17 cellular contexts compared by ENCODE assay signal in genomic region chr22:30340911-30341685, GRCh38. TPM values are rescaled to one million over a fixed set of nuclear protein-coding genes. Genes with fewer than 3 reads are reported as not detected.
A peak's percentile ranks its signal among the peaks of the same experiment; 100 is the strongest.
DNase-seq lines count a peak whose midpoint lies in the region; ATAC-seq and TF ChIP-seq lines count a peak whose summit lies in the region.
"Had no signal": no experiment of that assay in that cellular context is flagged by ENCODE, and none has a peak within 500 bp of the region (broad histone marks: within the 10 kb centered on the region; RNA-seq: fewer than 3 reads in every experiment).

No MANE protein-coding gene starts in this region.

- ATAC-seq in thoracic aorta (ENCODE audit: insufficient number of reproducible peaks, low FRiP score, low read depth) (peak; percentile 56), GM18498 (IDR thresholded peaks at IDR 0.05; ENCODE audit: unreplicated experiment) (no peak)
- ATAC-seq: A549; activated CD4-positive, alpha-beta T cell treated with anti-CD3 and anti-CD28 coated beads for 36 hours had no signal

- peaks cover 26% of the 10 kb centered on the region for H3K4me1 Mint-ChIP-seq in activated CD4-positive, alpha-beta memory T cell treated with anti-CD3 and anti-CD28 coated beads for 36 hours (ENCODE audit: low read depth)
- H3K4me1 Mint-ChIP-seq in activated CD4-positive, alpha-beta memory T cell treated with anti-CD3 and anti-CD28 coated beads, Interleukin-2, amount 10 ng/mL, durations not matched to agents 7 days and 5 days, result peaks cover 24% of the 10 kb centered on the region

- H3K27me3 ChIP-seq in thoracic aorta (replicated peaks; ENCODE audit: insufficient read depth) (no peaks in the 10 kb centered on the region), vagina (no peaks in the 10 kb centered on the region)

- intact Hi-C loops in activated CD4-positive, alpha-beta memory T cell treated with anti-CD3 and anti-CD28 coated beads for 36 hours (cut with micrococcal nuclease), result no loop called here
- intact Hi-C loops in vagina (cut with DNase I), result no loop called here

- POLR2A ChIA-PET in activated CD4-positive, alpha-beta memory T cell treated with anti-CD3 and anti-CD28 coated beads for 36 hours (lab: Charles Lee), result interaction anchor here (0.7 to 1.1 kb wide), 2 partner anchors 16 to 44 kb away, joined by 3 read pairs; partner anchors contain the start of genes CCDC157 and SF3A1
- POLR2A ChIA-PET in activated CD4-positive, alpha-beta memory T cell treated with anti-CD3 and anti-CD28 coated beads, Interleukin-2, amount 10 ng/mL, durations not matched to agents 7 days and 5 days (lab: Charles Lee), result interaction anchor here (0.9 to 2.4 kb wide), 3 partner anchors 9 to 16 kb away, joined by 3 to 14 read pairs (median 7); partner anchors contain the start of genes CCDC157, SF3A1 and TBC1D10A

- H3K27me3 Mint-ChIP-seq in activated CD4-positive, alpha-beta memory T cell treated with anti-CD3 and anti-CD28 coated beads for 36 hours, result no peaks in the 10 kb centered on the region
- H3K27me3 Mint-ChIP-seq in activated CD4-positive, alpha-beta memory T cell treated with anti-CD3 and anti-CD28 coated beads, Interleukin-2, amount 10 ng/mL, durations not matched to agents 7 days and 5 days, result no peaks in the 10 kb centered on the region
- H3K27me3 Mint-ChIP-seq: activated CD4-positive, alpha-beta T cell treated with anti-CD3 and anti-CD28 coated beads for 36 hours; naive B cell had no signal

- CTCF ChIA-PET in activated CD4-positive, alpha-beta memory T cell treated with anti-CD3 and anti-CD28 coated beads for 36 hours (lab: Charles Lee), result interaction anchor here (0.9 to 1.4 kb wide), 3 partner anchors 13 to 86 kb away, joined by 3 to 4 read pairs (median 3); no protein-coding TSS in a partner anchor
- CTCF ChIA-PET in activated CD4-positive, alpha-beta memory T cell treated with anti-CD3 and anti-CD28 coated beads, Interleukin-2, amount 10 ng/mL, durations not matched to agents 7 days and 5 days (lab: Charles Lee), result interaction anchor here (1.2 kb wide), 1 partner anchor 53 kb away, joined by 3 read pairs; no protein-coding TSS in a partner anchor

- TF ChIP-seq POLR2A in vagina (IDR thresholded peaks at IDR 0.05), result no peak

- H3K4me3 ChIP-seq in thoracic aorta, result no peak overlapping the region
- H3K4me3 ChIP-seq in vagina, result no peak overlapping the region
- H3K4me3 ChIP-seq: A549, smooth muscle cell had no signal

- no peaks in the 10 kb centered on the region for H3K9me3 Mint-ChIP-seq in activated CD4-positive, alpha-beta memory T cell treated with anti-CD3 and anti-CD28 coated beads for 36 hours
- no peaks in the 10 kb centered on the region for H3K9me3 Mint-ChIP-seq in activated CD4-positive, alpha-beta memory T cell treated with anti-CD3 and anti-CD28 coated beads, Interleukin-2, amount 10 ng/mL, durations not matched to agents 7 days and 5 days
- H3K9me3 Mint-ChIP-seq: naive B cell had no signal

- H3K4me1 ChIP-seq in thoracic aorta (ENCODE audit: control insufficient read depth in 1 of 2, low read depth in 2 of 2) (peaks cover 9 to 26% of the 10 kb centered on the region in 2 donors), vagina (no peaks in the 10 kb centered on the region)
- H3K4me1 ChIP-seq: A549 had no signal

- no peak for DNase-seq in activated CD4-positive, alpha-beta memory T cell treated with anti-CD3 and anti-CD28 coated beads for 36 hours
- DNase-seq in activated CD4-positive, alpha-beta memory T cell treated with anti-CD3 and anti-CD28 coated beads, Interleukin-2, amount 10 ng/mL, durations not matched to agents 7 days and 5 days, result no peak
- DNase-seq in epidermal melanocyte (ENCODE audit: insufficient read length, low spot score) (peak; percentile 86), middle frontal gyrus (ENCODE audit: extremely low spot score, low spot score) (peak; percentile 59), thoracic aorta (ENCODE audit: low spot score) (peak; percentile 57), vagina (ENCODE audit: extremely low spot score in 2 of 2) (no peak), CD1c-positive myeloid dendritic cell (ENCODE audit: extremely low spot score) (no peak)
- DNase-seq: activated CD4-positive, alpha-beta T cell treated with anti-CD3 and anti-CD28 coated beads for 36 hours; activated gamma-delta T cell; cortex of kidney; Karpas-422; naive B cell; NCI-H2029 treated with DMSO at 0.1 percent for 48 hours; T-helper 1 cell had no signal

- no peak for TF ChIP-seq CTCF in thoracic aorta (IDR thresholded peaks at IDR 0.05)
- no peak for TF ChIP-seq CTCF in vagina (IDR thresholded peaks at IDR 0.05)

- H3K27ac Mint-ChIP-seq in activated CD4-positive, alpha-beta memory T cell treated with anti-CD3 and anti-CD28 coated beads for 36 hours, result peak overlapping the region; percentile 10
- no peak overlapping the region for H3K27ac Mint-ChIP-seq in activated CD4-positive, alpha-beta memory T cell treated with anti-CD3 and anti-CD28 coated beads, Interleukin-2, amount 10 ng/mL, durations not matched to agents 7 days and 5 days

- peaks cover 88% of the 10 kb centered on the region for H3K36me3 Mint-ChIP-seq in activated CD4-positive, alpha-beta memory T cell treated with anti-CD3 and anti-CD28 coated beads for 36 hours
- peaks cover 98% of the 10 kb centered on the region for H3K36me3 Mint-ChIP-seq in activated CD4-positive, alpha-beta memory T cell treated with anti-CD3 and anti-CD28 coated beads, Interleukin-2, amount 10 ng/mL, durations not matched to agents 7 days and 5 days (ENCODE audit: low read depth)

- H3K4me3 Mint-ChIP-seq in activated CD4-positive, alpha-beta memory T cell treated with anti-CD3 and anti-CD28 coated beads for 36 hours, result no peak overlapping the region
- H3K4me3 Mint-ChIP-seq in activated CD4-positive, alpha-beta memory T cell treated with anti-CD3 and anti-CD28 coated beads, Interleukin-2, amount 10 ng/mL, durations not matched to agents 7 days and 5 days, result no peak overlapping the region
- H3K4me3 Mint-ChIP-seq: activated CD4-positive, alpha-beta T cell treated with anti-CD3 and anti-CD28 coated beads for 36 hours had no signal

- peaks cover 91% of the 10 kb centered on the region for H3K36me3 ChIP-seq in thoracic aorta
- H3K36me3 ChIP-seq in vagina, result peaks cover 3 to 100% of the 10 kb centered on the region in 2 donors

- H3K9me3 ChIP-seq in thoracic aorta, result no peaks in the 10 kb centered on the region
- H3K9me3 ChIP-seq in vagina, result no peaks in the 10 kb centered on the region
- H3K9me3 ChIP-seq: A549 had no signal

- H3K27ac ChIP-seq in thoracic aorta, result peak overlapping the region; percentile 50 to 69
- H3K27ac ChIP-seq in vagina, result no peak overlapping the region
- H3K27ac ChIP-seq: A549 had no signal

RNA-seq across cellular contexts. Expression of gene TBC1D10A, which starts 14.4 kb away (rescaled TPM):
- total RNA-seq in activated CD4-positive, alpha-beta memory T cell treated with anti-CD3 and anti-CD28 coated beads for 36 hours, result 10 to 100 TPM; 28.9 to 29.0 TPM
- total RNA-seq in activated CD4-positive, alpha-beta memory T cell treated with anti-CD3 and anti-CD28 coated beads, Interleukin-2, amount 10 ng/mL, durations not matched to agents 7 days and 5 days, result 10 to 100 TPM; 37.9 to 41.6 TPM
- 10 to 100 TPM; 31.5 to 54.2 TPM for total RNA-seq in thoracic aorta
- total RNA-seq in vagina, result 51.3 TPM

RNA-seq across cellular contexts. Expression of gene SF3A1, which starts 15.6 kb away (rescaled TPM):
- total RNA-seq in activated CD4-positive, alpha-beta memory T cell treated with anti-CD3 and anti-CD28 coated beads for 36 hours, result 100 to 1,000 TPM; 255 to 273 TPM
- 100 to 1,000 TPM; 225 to 226 TPM for total RNA-seq in activated CD4-positive, alpha-beta memory T cell treated with anti-CD3 and anti-CD28 coated beads, Interleukin-2, amount 10 ng/mL, durations not matched to agents 7 days and 5 days
- total RNA-seq in thoracic aorta, result 10 to 100 TPM; 56.7 to 77.0 TPM
- total RNA-seq in vagina, result 78.3 TPM

RNA-seq across cellular contexts. Expression of gene CCDC157, which starts 15.7 kb away (rescaled TPM):
- 1 to 10 TPM; 2.1 to 2.9 TPM for total RNA-seq in activated CD4-positive, alpha-beta memory T cell treated with anti-CD3 and anti-CD28 coated beads for 36 hours
- total RNA-seq in activated CD4-positive, alpha-beta memory T cell treated with anti-CD3 and anti-CD28 coated beads, Interleukin-2, amount 10 ng/mL, durations not matched to agents 7 days and 5 days, result 1 to 10 TPM; 3.2 to 3.6 TPM
- total RNA-seq in thoracic aorta (1 to 10 TPM in 1 of 2 donors, under 1 TPM in 1; 0.27 to 2.9 TPM), vagina (4.2 TPM)

RNA-seq across cellular contexts. Expression of gene RNF215, which starts 46.1 kb away (rescaled TPM):
- 10 to 100 TPM in 1 of 2 experiments, 1 to 10 TPM in 1; 8.8 to 10.2 TPM for total RNA-seq in activated CD4-positive, alpha-beta memory T cell treated with anti-CD3 and anti-CD28 coated beads for 36 hours
- total RNA-seq in activated CD4-positive, alpha-beta memory T cell treated with anti-CD3 and anti-CD28 coated beads, Interleukin-2, amount 10 ng/mL, durations not matched to agents 7 days and 5 days, result 10 to 100 TPM; 12.2 to 13.3 TPM
- 10 to 100 TPM; 11.4 to 11.6 TPM for total RNA-seq in thoracic aorta
- total RNA-seq in vagina, result 17.4 TPM

RNA-seq across cellular contexts. Expression of gene CASTOR1, which starts 51.8 kb away (rescaled TPM):
- 1 to 10 TPM; 3.6 to 4.0 TPM for total RNA-seq in activated CD4-positive, alpha-beta memory T cell treated with anti-CD3 and anti-CD28 coated beads for 36 hours
- total RNA-seq in activated CD4-positive, alpha-beta memory T cell treated with anti-CD3 and anti-CD28 coated beads, Interleukin-2, amount 10 ng/mL, durations not matched to agents 7 days and 5 days, result 10 to 100 TPM; 14.2 to 14.6 TPM
- 10 to 100 TPM in 1 of 2 donors, 1 to 10 TPM in 1; 7.5 to 22.6 TPM for total RNA-seq in thoracic aorta
- 51.8 TPM for total RNA-seq in vagina

Comparison
In these comparisons a context has a peak if more than half of its experiments do, and no peak if none do; other contexts are left out.
1. DNase-seq: peak in epidermal melanocyte (single experiment), middle frontal gyrus (single experiment) and thoracic aorta (single experiment); none in activated CD4-positive, alpha-beta memory T cell treated with anti-CD3 and anti-CD28 coated beads for 36 hours (single experiment), activated CD4-positive, alpha-beta memory T cell treated with anti-CD3 and anti-CD28 coated beads, Interleukin-2, amount 10 ng/mL, durations not matched to agents 7 days and 5 days (single experiment), vagina (0 of 2) and CD1c-positive myeloid dendritic cell (single experiment).